In genomic region chr1:28986296-28986910, GRCh38 we compare ENCODE assay signal across 16 cellular contexts.
DNase-seq lines count a peak whose midpoint lies in the region; ATAC-seq and TF ChIP-seq lines count a peak whose summit lies in the region.
"Had no signal": no experiment of that assay in that cellular context is flagged by ENCODE, and none has a peak within 500 bp of the region (broad histone marks: within the 10 kb centered on the region; RNA-seq: fewer than 3 reads in every experiment).

No MANE protein-coding gene starts in this region.

- H3K4me1 ChIP-seq in OCI-LY1 (ENCODE audit: insufficient read depth, low read length, severe bottlenecking), result peaks cover 19% of the 10 kb centered on the region
- no peaks in the 10 kb centered on the region for H3K4me1 ChIP-seq in breast epithelium

- no peaks in the 10 kb centered on the region for H3K9me2 ChIP-seq in OCI-LY1 (ENCODE audit: low read depth, low read length)

- 0 out of 2 replicates have a peak, but pooled peaks cover 3% of the 10 kb centered on the region for H3F3A ChIP-seq in OCI-LY1 (ENCODE audit: insufficient read depth, low read length)

- H4K20me1 ChIP-seq in OCI-LY1 (ENCODE audit: insufficient read depth, low read length), result no peaks in the 10 kb centered on the region

- peaks cover 53% of the 10 kb centered on the region for H3K4me1 Mint-ChIP-seq in activated T-cell treated with anti-CD3 and anti-CD28 coated beads, Interleukin-2, amount 50 U/mL, for 24 hours (ENCODE audit: low read depth)
- peaks cover 19 to 44% of the 10 kb centered on the region in 2 donors for H3K4me1 Mint-ChIP-seq in effector memory CD8-positive, alpha-beta T cell (ENCODE audit: low read depth in 2 of 2)
- H3K4me1 Mint-ChIP-seq in stimulated activated effector memory CD8-positive, alpha-beta T cell treated with anti-CD3 and anti-CD28 coated beads, Interleukin-12 subunit alpha, Interleukin-12 subunit beta, amount 100 ng/mL, for 72 hours, result peaks cover 16% of the 10 kb centered on the region

- no peak overlapping the region for H3K9ac ChIP-seq in OCI-LY1 (ENCODE audit: low read length)

- H3K9me3 ChIP-seq in OCI-LY1 (ENCODE audit: low read length) (peaks cover 12% of the 10 kb centered on the region), breast epithelium (no peaks in the 10 kb centered on the region)

- peak overlapping the region; percentile 57 for H3K27ac Mint-ChIP-seq in activated T-cell treated with anti-CD3 and anti-CD28 coated beads, Interleukin-2, amount 50 U/mL, for 24 hours
- H3K27ac Mint-ChIP-seq in effector memory CD8-positive, alpha-beta T cell, result peak overlapping the region; percentile 51 to 54
- peak overlapping the region; percentile 37 for H3K27ac Mint-ChIP-seq in stimulated activated effector memory CD8-positive, alpha-beta T cell treated with anti-CD3 and anti-CD28 coated beads, Interleukin-12 subunit alpha, Interleukin-12 subunit beta, amount 100 ng/mL, for 72 hours
- H3K27ac Mint-ChIP-seq: activated CD4-positive, alpha-beta T cell treated with anti-CD3 and anti-CD28 coated beads, Interleukin-2, amount 10 ng/mL, durations not matched to agents 24 days and 14 days; activated T-helper 2 cell treated with anti-CD3 and anti-CD28 coated beads, Interferon-gamma antibody, Interleukin-2, Interleukin-4, amounts not matched to agents 10 μg/mL and 5 μg/mL and 100 μg/mL, durations not matched to agents 14 hours and 24 hours and 36 hours had no signal

- no peak overlapping the region for H2AFZ ChIP-seq in OCI-LY1 (ENCODE audit: low read length)

- no peaks in the 10 kb centered on the region for H3K27me3 ChIP-seq in OCI-LY1 (ENCODE audit: insufficient read depth, low read length)
- H3K27me3 ChIP-seq in breast epithelium, result no peaks in the 10 kb centered on the region

- DNase-seq in activated T-cell treated with anti-CD3 and anti-CD28 coated beads, Interleukin-2, amount 50 U/mL, for 24 hours, result no peak
- no peak for DNase-seq in activated T-cell treated with anti-CD3 and anti-CD28 coated beads for 4 hours
- no peak for DNase-seq in effector memory CD8-positive, alpha-beta T cell
- DNase-seq in stimulated activated effector memory CD8-positive, alpha-beta T cell treated with anti-CD3 and anti-CD28 coated beads, Interleukin-12 subunit alpha, Interleukin-12 subunit beta, amount 100 ng/mL, for 72 hours (ENCODE audit: low spot score in 2 of 2), result no peak
- DNase-seq in NCI-H345 (lab: John Stamatoyannopoulos, UW), result no peak
- no peak for DNase-seq in breast epithelium (ENCODE audit: low spot score in 2 of 2)
- DNase-seq: 8988T; activated CD4-positive, alpha-beta T cell treated with anti-CD3 and anti-CD28 coated beads, Interleukin-2, amount 10 ng/mL, durations not matched to agents 24 days and 14 days; COR-L47; IMR-90; NCI-H1436; NCI-H446 treated with DMSO at 0.1 percent for 48 hours; stimulated activated naive CD8-positive, alpha-beta T cell treated with anti-CD3 and anti-CD28 coated beads, Interleukin-15, Interleukin-2, amounts not matched to agents 100 U/mL and 50 U/mL, for 24 hours had no signal

- H3K4me3 ChIP-seq in OCI-LY1 (ENCODE audit: low read depth, low read length, poor library complexity, severe bottlenecking) (no peak overlapping the region), breast epithelium (no peak overlapping the region)

- no peaks in the 10 kb centered on the region for H3K9me3 Mint-ChIP-seq in activated T-cell treated with anti-CD3 and anti-CD28 coated beads, Interleukin-2, amount 50 U/mL, for 24 hours
- H3K9me3 Mint-ChIP-seq in effector memory CD8-positive, alpha-beta T cell, result no peaks in the 10 kb centered on the region
- H3K9me3 Mint-ChIP-seq in stimulated activated effector memory CD8-positive, alpha-beta T cell treated with anti-CD3 and anti-CD28 coated beads, Interleukin-12 subunit alpha, Interleukin-12 subunit beta, amount 100 ng/mL, for 72 hours, result no peaks in the 10 kb centered on the region

- intact Hi-C loops in breast epithelium (cut with DNase I; ENCODE audit: low total_unique reads), result no loop called here

- no peak overlapping the region for H3K4me3 Mint-ChIP-seq in activated T-cell treated with anti-CD3 and anti-CD28 coated beads, Interleukin-2, amount 50 U/mL, for 24 hours
- H3K4me3 Mint-ChIP-seq in effector memory CD8-positive, alpha-beta T cell, result no peak overlapping the region
- H3K4me3 Mint-ChIP-seq in stimulated activated effector memory CD8-positive, alpha-beta T cell treated with anti-CD3 and anti-CD28 coated beads, Interleukin-12 subunit alpha, Interleukin-12 subunit beta, amount 100 ng/mL, for 72 hours, result no peak overlapping the region
- H3K4me3 Mint-ChIP-seq: activated CD4-positive, alpha-beta T cell treated with anti-CD3 and anti-CD28 coated beads, Interleukin-2, amount 10 ng/mL, durations not matched to agents 24 days and 14 days had no signal

- no peak for ATAC-seq in effector memory CD8-positive, alpha-beta T cell (replicated peaks)
- ATAC-seq in stimulated activated effector memory CD8-positive, alpha-beta T cell treated with anti-CD3 and anti-CD28 coated beads, Interleukin-12 subunit alpha, Interleukin-12 subunit beta, amount 100 ng/mL, for 72 hours, result no peak
- ATAC-seq in HG02973 (IDR thresholded peaks at IDR 0.05; ENCODE audit: unreplicated experiment), result no peak
- ATAC-seq: stimulated activated naive CD8-positive, alpha-beta T cell treated with anti-CD3 and anti-CD28 coated beads, Interleukin-15, Interleukin-2, amounts not matched to agents 100 U/mL and 50 U/mL, for 24 hours had no signal

- no peaks in the 10 kb centered on the region for H3K27me3 Mint-ChIP-seq in activated T-cell treated with anti-CD3 and anti-CD28 coated beads, Interleukin-2, amount 50 U/mL, for 24 hours
- H3K27me3 Mint-ChIP-seq in effector memory CD8-positive, alpha-beta T cell, result no peaks in the 10 kb centered on the region
- H3K27me3 Mint-ChIP-seq: activated CD4-positive, alpha-beta T cell treated with anti-CD3 and anti-CD28 coated beads, Interleukin-2, amount 10 ng/mL, durations not matched to agents 24 days and 14 days had no signal

- peaks cover 19% of the 10 kb centered on the region for H3K79me2 ChIP-seq in OCI-LY1 (ENCODE audit: insufficient read depth, low read length)

- H3K27ac ChIP-seq in OCI-LY1 (ENCODE audit: low read depth, low read length, poor library complexity, severe bottlenecking) (peak overlapping the region; percentile 14), breast epithelium (no peak overlapping the region)

- TF ChIP-seq CTCF in OCI-LY1 (IDR thresholded peaks at IDR 0.05; ENCODE audit: low read length) (no peak), breast epithelium (IDR thresholded peaks at IDR 0.05) (no peak)

- no peak for TF ChIP-seq POLR2A in breast epithelium (IDR thresholded peaks at IDR 0.05)

- H3K36me3 ChIP-seq in OCI-LY1 (ENCODE audit: insufficient read depth, low read length), result peaks cover 45% of the 10 kb centered on the region
- H3K36me3 ChIP-seq in breast epithelium, result no peaks in the 10 kb centered on the region

- H3K36me3 Mint-ChIP-seq in activated T-cell treated with anti-CD3 and anti-CD28 coated beads, Interleukin-2, amount 50 U/mL, for 24 hours (ENCODE audit: low read depth), result peaks cover 55% of the 10 kb centered on the region
- H3K36me3 Mint-ChIP-seq in effector memory CD8-positive, alpha-beta T cell (ENCODE audit: insufficient read depth), result peaks cover 15% of the 10 kb centered on the region
- peaks cover 24% of the 10 kb centered on the region for H3K36me3 Mint-ChIP-seq in stimulated activated effector memory CD8-positive, alpha-beta T cell treated with anti-CD3 and anti-CD28 coated beads, Interleukin-12 subunit alpha, Interleukin-12 subunit beta, amount 100 ng/mL, for 72 hours

- H3K4me2 ChIP-seq in OCI-LY1 (ENCODE audit: low read length), result peak overlapping the region; percentile 3; the same call in 1 of the 2 replicates
